In the genomic region with DNA sequence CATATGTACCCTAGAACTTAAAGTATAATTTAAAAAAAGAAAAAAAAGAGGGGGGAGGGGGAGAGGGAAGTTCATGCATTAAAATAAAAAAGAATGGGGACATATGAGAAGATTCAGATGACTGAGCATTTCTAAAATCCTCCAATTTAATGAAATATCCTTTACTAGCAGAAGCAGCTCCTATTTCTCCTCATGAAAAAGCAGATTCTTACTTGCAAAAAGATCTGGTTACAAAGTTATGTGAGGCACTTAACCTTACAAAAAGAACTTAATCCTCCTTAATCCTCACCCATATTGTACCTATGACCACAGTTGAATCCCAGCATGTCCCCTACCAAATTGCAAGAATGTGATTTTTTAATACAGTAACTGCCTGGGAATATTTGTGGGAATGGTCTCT, we compare ENCODE assay signal across 28 cellular contexts.
DNase-seq lines count a peak whose midpoint lies in the region; ATAC-seq and TF ChIP-seq lines count a peak whose summit lies in the region.
"Had no signal": no experiment of that assay in that cellular context is flagged by ENCODE, and none has a peak within 500 bp of the region (broad histone marks: within the 10 kb centered on the region; RNA-seq: fewer than 3 reads in every experiment).

No MANE protein-coding gene starts in this region.

- intact Hi-C loops in activated B cell treated with CpG ODN at 0.5 μM for 24 hours (cut with micrococcal nuclease), result no loop called here
- intact Hi-C loops in esophagus muscularis mucosa (cut with DNase I), result no loop called here

- H3K27ac ChIP-seq in ACC112 (ENCODE audit: low read depth, low read length), result peak overlapping the region; percentile 56; the same call in 1 of the 2 replicates
- peak overlapping the region; percentile 38; the same call in 1 of the 2 replicates for H3K27ac ChIP-seq in GM23248
- no peak overlapping the region for H3K27ac ChIP-seq in esophagus muscularis mucosa (replicated peaks in 1 of 4)
- H3K27ac ChIP-seq: adrenal gland, heart right ventricle, right atrium auricular region, VCaP had no signal

- H3K4me1 ChIP-seq in ACC112 (ENCODE audit: control insufficient read depth, insufficient read depth, low read length, unreplicated experiment), result peaks cover 15% of the 10 kb centered on the region
- peaks cover 12% of the 10 kb centered on the region for H3K4me1 ChIP-seq in GM23248 (ENCODE audit: insufficient read depth)
- no peaks in the 10 kb centered on the region for H3K4me1 ChIP-seq in esophagus muscularis mucosa
- H3K4me1 ChIP-seq: adrenal gland, Caco-2, right atrium auricular region had no signal

- ATAC-seq in activated B cell treated with CpG ODN at 0.5 μM for 24 hours (ENCODE audit: low read depth), result no peak
- ATAC-seq: HCT116, heart right ventricle, HepG2 had no signal

- H3K4me3 Mint-ChIP-seq in activated B cell treated with CpG ODN at 0.5 μM for 24 hours, result no peak overlapping the region
- H3K4me3 Mint-ChIP-seq: brain, CD14-positive monocyte, endodermal cell, mesothelial cell of epicardium, type B pancreatic cell had no signal

- TF ChIP-seq POLR2A in esophagus muscularis mucosa (IDR thresholded peaks at IDR 0.05; ENCODE audit: low read depth), result no peak

- POLR2A ChIA-PET in activated B cell treated with CpG ODN at 0.5 μM for 24 hours (lab: Charles Lee), result no interaction called here

- no peaks in the 10 kb centered on the region for H3K9me3 ChIP-seq in GM23248 (ENCODE audit: low read depth)
- peaks cover 0 to 4% (median 0%) of the 10 kb centered on the region in 4 donors for H3K9me3 ChIP-seq in esophagus muscularis mucosa
- H3K9me3 ChIP-seq: adrenal gland, Caco-2 had no signal

- no peaks in the 10 kb centered on the region for H3K9me3 Mint-ChIP-seq in activated B cell treated with CpG ODN at 0.5 μM for 24 hours

- H3K9ac ChIP-seq in GM23248, result no peak overlapping the region

- H2AFZ ChIP-seq in ACC112 (ENCODE audit: low read length, unreplicated experiment) (no peak overlapping the region), GM23248 (peak overlapping the region; percentile 77)

- peaks cover 5% of the 10 kb centered on the region for H3K4me1 Mint-ChIP-seq in activated B cell treated with CpG ODN at 0.5 μM for 24 hours
- H3K4me1 Mint-ChIP-seq: CD14-positive monocyte, endodermal cell, mesothelial cell of epicardium had no signal

- H4K20me1 ChIP-seq in GM23248 (ENCODE audit: insufficient read depth), result no peaks in the 10 kb centered on the region

- TF ChIP-seq CTCF in activated B cell treated with CpG ODN at 0.5 μM for 24 hours (IDR thresholded peaks at IDR 0.05) (no peak), fibroblast of villous mesenchyme (IDR thresholded peaks at IDR 0.05; ENCODE audit: insufficient read depth, low read depth, low read length) (no peak), esophagus muscularis mucosa (IDR thresholded peaks at IDR 0.05) (no peak)

- H3K27ac Mint-ChIP-seq in activated B cell treated with CpG ODN at 0.5 μM for 24 hours, result peak overlapping the region; percentile 31
- H3K27ac Mint-ChIP-seq: CD14-positive monocyte, endodermal cell, mesothelial cell of epicardium, type B pancreatic cell had no signal

- H3F3A ChIP-seq in GM23248 (ENCODE audit: insufficient read depth), result peaks cover 6% of the 10 kb centered on the region; the same call in 1 of the 2 replicates

- CTCF ChIA-PET in activated B cell treated with CpG ODN at 0.5 μM for 24 hours (lab: Charles Lee), result no interaction called here

- no peak overlapping the region for H3K4me3 ChIP-seq in ACC112 (ENCODE audit: low read depth, low read length)
- H3K4me3 ChIP-seq in GM23248, result no peak overlapping the region
- no peak overlapping the region for H3K4me3 ChIP-seq in fibroblast of villous mesenchyme (ENCODE audit: low read depth, low read length)
- no peak overlapping the region for H3K4me3 ChIP-seq in esophagus muscularis mucosa
- H3K4me3 ChIP-seq: adrenal gland, heart right ventricle, right atrium auricular region had no signal

- H3K79me2 ChIP-seq in ACC112 (ENCODE audit: control insufficient read depth, insufficient read depth, low read length, unreplicated experiment) (no peaks in the 10 kb centered on the region), GM23248 (ENCODE audit: insufficient read depth) (no peaks in the 10 kb centered on the region)

- in situ Hi-C loops in GM23248 (cut with MboI), result no loop called here

- TF ChIP-seq EP300 in esophagus muscularis mucosa (IDR thresholded peaks at IDR 0.05), result no peak

- no peaks in the 10 kb centered on the region for H3K27me3 Mint-ChIP-seq in activated B cell treated with CpG ODN at 0.5 μM for 24 hours
- H3K27me3 Mint-ChIP-seq: type B pancreatic cell had no signal

- H3K4me2 ChIP-seq in GM23248 (ENCODE audit: unreplicated experiment), result no peak overlapping the region

- no peaks in the 10 kb centered on the region for H3K9me2 ChIP-seq in GM23248 (ENCODE audit: insufficient read depth)

- no peaks in the 10 kb centered on the region for H3K36me3 ChIP-seq in ACC112 (ENCODE audit: insufficient read depth, low read length)
- H3K36me3 ChIP-seq in GM23248 (ENCODE audit: low read depth), result no peaks in the 10 kb centered on the region
- no peaks in the 10 kb centered on the region for H3K36me3 ChIP-seq in esophagus muscularis mucosa
- H3K36me3 ChIP-seq: adrenal gland, heart right ventricle, right atrium auricular region had no signal

- no peak for DNase-seq in GM23248
- no peak for DNase-seq in activated B cell treated with CpG ODN at 0.5 μM for 24 hours
- DNase-seq in fibroblast of villous mesenchyme (ENCODE audit: low read depth), result peak; percentile 1
- no peak for DNase-seq in esophagus muscularis mucosa (ENCODE audit: extremely low spot score)
- no peak for DNase-seq in GM19238 (ENCODE audit: insufficient read length, low spot score)
- no peak for DNase-seq in stimulated activated CD4-positive, alpha-beta T cell treated with anti-CD3 and anti-CD28 coated beads, Interleukin-15, amount 100 ng/mL, for 24 hours
- DNase-seq: activated CD4-positive, alpha-beta T cell treated with anti-CD3 and anti-CD28 coated beads, Interleukin-2, amount 50 U/mL, for 4 hours; activated gamma-delta T cell; Caco-2; cerebellar nuclear complex; dermis blood vessel endothelial cell; endodermal cell; GDM1; heart right ventricle; NCI-H1436 treated with DMSO at 0.1 percent for 48 hours; NCI-H345; NCI-H748 treated with DMSO at 0.1 percent for 48 hours; SHP77 treated with DMSO at 0.1 percent for 48 hours had no signal

- H3K36me3 Mint-ChIP-seq in activated B cell treated with CpG ODN at 0.5 μM for 24 hours (ENCODE audit: low read depth), result no peaks in the 10 kb centered on the region
- H3K36me3 Mint-ChIP-seq: brain, CD14-positive monocyte, mesothelial cell of epicardium, type B pancreatic cell had no signal

- H3K27me3 ChIP-seq in ACC112 (ENCODE audit: insufficient read depth, low read length) (no peaks in the 10 kb centered on the region), GM23248 (replicated peaks; ENCODE audit: insufficient read depth) (no peaks in the 10 kb centered on the region), esophagus muscularis mucosa (no peaks in the 10 kb centered on the region)
- H3K27me3 ChIP-seq: adrenal gland, heart right ventricle, right atrium auricular region had no signal

Comparison
In these comparisons a context has a peak if more than half of its experiments do, and no peak if none do; other contexts are left out.
1. H3K27ac ChIP-seq: peak in ACC112 (single experiment) and GM23248 (single experiment); none in esophagus muscularis mucosa (0 of 4).